8 cellular contexts compared by ENCODE assay signal in genomic region chr15:40469776-40470390, GRCh38. TPM values are rescaled to one million over a fixed set of nuclear protein-coding genes. Genes with fewer than 3 reads are reported as not detected.
DNase-seq lines count a peak whose midpoint lies in the region; FAIRE-seq and TF ChIP-seq lines count a peak whose summit lies in the region.

No MANE protein-coding gene starts in this region.

- H3K79me2 ChIP-seq in neural cell (replicated peaks; ENCODE audit: insufficient read depth, low read length) = no peaks in the 10 kb centered on the region

- no peak overlapping the region for H2AFZ ChIP-seq in neural cell (ENCODE audit: low read depth, low read length)

- H3K4me3 ChIP-seq in AG10803 (ENCODE audit: low read length) = peak overlapping the region; percentile 60
- H3K4me3 ChIP-seq in colonic mucosa = no peak overlapping the region
- H3K4me3 ChIP-seq in neural cell (ENCODE audit: low read length) = peak overlapping the region; percentile 57

- TF ChIP-seq EP300 in neural cell (conservative IDR thresholded peaks at IDR 0.05; ENCODE audit: poor library complexity, severe bottlenecking) = no peak

- no peak for DNase-seq in AG10803 (ENCODE audit: low read depth)
- DNase-seq in M059J (ENCODE audit: low read depth) = peak; percentile 5
- no peak for DNase-seq in colonic mucosa
- DNase-seq in stimulated activated CD4-positive, alpha-beta T cell treated with anti-CD3 and anti-CD28 coated beads, Interleukin-1b, Interleukin-23, amount 100 ng/mL, for 48 hours = no peak
- no peak for DNase-seq in NCI-H2081 (lab: John Stamatoyannopoulos, UW)
- no peak for DNase-seq in GM19239 (ENCODE audit: insufficient read length, low spot score)
- DNase-seq in NCI-H510A treated with DMSO at 0.1 percent for 48 hours (lab: John Stamatoyannopoulos, UW) = no peak

- H3F3A ChIP-seq in neural cell (ENCODE audit: insufficient read depth, low read length, poor library complexity, severe bottlenecking) = no peaks in the 10 kb centered on the region

- no peaks in the 10 kb centered on the region for H3K27me3 ChIP-seq in colonic mucosa
- peaks cover 8% of the 10 kb centered on the region for H3K27me3 ChIP-seq in neural cell (ENCODE audit: insufficient read depth, low read depth, low read length)

- intact Hi-C loops in colonic mucosa (cut with DNase I) = no loop called here

- FAIRE-seq in GM19239 (lab: Jason Lieb, UNC) = no peak

- H3K9me3 ChIP-seq in colonic mucosa (no peaks in the 10 kb centered on the region), neural cell (ENCODE audit: low read length) (no peaks in the 10 kb centered on the region)

- TF ChIP-seq CTCF in AG10803 (conservative IDR thresholded peaks at IDR 0.05; ENCODE audit: low read length) (no peak), colonic mucosa (IDR thresholded peaks at IDR 0.05) (no peak), neural cell (IDR thresholded peaks at IDR 0.05; ENCODE audit: poor library complexity, severe bottlenecking) (no peak)

- no peaks in the 10 kb centered on the region for H3K9me2 ChIP-seq in neural cell (ENCODE audit: insufficient read depth, low read length)

- H3K27ac ChIP-seq in colonic mucosa (no peak overlapping the region), neural cell (ENCODE audit: low read length) (no peak overlapping the region)

- peak overlapping the region; percentile 64 to 79 for H3K9ac ChIP-seq in colonic mucosa (ENCODE audit: low read depth in 2 of 2, low read length in 2 of 2)
- no peak overlapping the region for H3K9ac ChIP-seq in neural cell (ENCODE audit: low read length)

- no peak for TF ChIP-seq RAD21 in neural cell (conservative IDR thresholded peaks at IDR 0.05)

- no peaks in the 10 kb centered on the region for H4K20me1 ChIP-seq in neural cell (ENCODE audit: insufficient read depth)

- H3K4me2 ChIP-seq in neural cell (ENCODE audit: low read length) = no peak overlapping the region

- H3K36me3 ChIP-seq in colonic mucosa (peaks cover under 1% of the 10 kb centered on the region), neural cell (ENCODE audit: insufficient read depth, low read length) (no peaks in the 10 kb centered on the region)

- H3K4me1 ChIP-seq in colonic mucosa = no peaks in the 10 kb centered on the region

TF ChIP-seq in neural cell, 6 proteins besides CTCF, POLR2A, EP300 and RAD21:
- TF ChIP-seq POLR2AphosphoS5 (IDR thresholded peaks at IDR 0.05) (no peak), MXI1 (conservative IDR thresholded peaks at IDR 0.05; ENCODE audit: poor library complexity, severe bottlenecking) (no peak), REST (IDR thresholded peaks at IDR 0.05; ENCODE audit: borderline replicate concordance) (no peak), SMC3 (conservative IDR thresholded peaks at IDR 0.05; ENCODE audit: poor library complexity) (no peak), EZH2 (IDR thresholded peaks at IDR 0.05; ENCODE audit: borderline replicate concordance, insufficient read depth, low read length, poor library complexity, severe bottlenecking) (no peak), TAF1 (IDR thresholded peaks at IDR 0.05; ENCODE audit: low read depth) (no peak)

RNA-seq across cellular contexts. Expression of gene CHST14, which starts 0.9 kb away (rescaled TPM):
- total RNA-seq in M059J (2014; rRNA removed; shearing (Covaris generic)) = 35.5 and 40.5 TPM in 2 replicates
- 1 to 10 TPM; 3.9 to 4.5 TPM for total RNA-seq in colonic mucosa
- 0.56 and 0.71 TPM in 2 replicates for polyA plus RNA-seq in neural cell
- polyA minus RNA-seq in neural cell = 1.2 and 1.4 TPM in 2 replicates

RNA-seq across cellular contexts. Expression of gene BAHD1, which starts 29.1 kb away (rescaled TPM):
- 6.5 and 16.6 TPM in 2 replicates for total RNA-seq in M059J (2014; rRNA removed; shearing (Covaris generic))
- 10 to 100 TPM; 25.3 to 26.3 TPM for total RNA-seq in colonic mucosa
- polyA plus RNA-seq in neural cell = 22.8 and 24.3 TPM in 2 replicates
- 20.4 and 25.1 TPM in 2 replicates for polyA minus RNA-seq in neural cell
